ENCODE assay signal across 18 cellular contexts in the genomic region with DNA sequence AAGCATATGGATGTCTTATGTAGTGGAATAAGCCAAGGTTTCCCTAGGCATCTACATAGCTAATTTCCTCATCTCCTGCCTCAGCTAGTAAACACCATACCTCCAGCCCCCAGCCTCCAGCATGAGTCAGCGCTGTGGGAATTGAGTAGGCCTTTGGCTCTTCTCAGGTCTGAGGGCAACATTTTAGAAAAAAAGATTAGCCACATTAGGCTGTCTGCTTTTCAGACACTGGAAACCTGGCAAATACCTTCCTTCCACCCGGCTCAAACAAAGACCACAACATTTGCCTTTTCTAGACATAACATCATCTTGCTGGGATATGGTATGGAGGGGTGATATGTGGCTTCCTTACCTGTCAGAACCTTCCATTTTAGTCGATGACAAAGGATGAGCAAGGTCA. TPM values are rescaled to one million over a fixed set of nuclear protein-coding genes. Genes with fewer than 3 reads are reported as not detected.
DNase-seq lines count a peak whose midpoint lies in the region; ATAC-seq, FAIRE-seq and TF ChIP-seq lines count a peak whose summit lies in the region.
"Had no signal": no experiment of that assay in that cellular context is flagged by ENCODE, and none has a peak within 500 bp of the region (broad histone marks: within the 10 kb centered on the region; RNA-seq: fewer than 3 reads in every experiment).

No MANE protein-coding gene starts in this region.

- FAIRE-seq in urothelium cell line (lab: Jason Lieb, UNC), result no peak
- FAIRE-seq: H1 had no signal

- POLR2A ChIA-PET in OCI-LY7 (lab: Charles Lee), result interaction anchor here (0.6 to 1.9 kb wide), 2 partner anchors 25 to 35 kb away, joined by 3 to 6 read pairs; no protein-coding TSS in a partner anchor

- H3K4me2 ChIP-seq in OCI-LY7 (ENCODE audit: low read length), result no peak overlapping the region

- no TSS peak for BruUV-seq in OCI-LY7 (replicated peaks; lab: Mats Ljungman, UMichigan)

- peak overlapping the region; percentile 47; the same call in 1 of the 2 replicates for H2AFZ ChIP-seq in OCI-LY7 (ENCODE audit: low read length)

- H3K9me2 ChIP-seq in OCI-LY7 (ENCODE audit: insufficient read depth, low read length), result no peaks in the 10 kb centered on the region

- intact Hi-C loops in OCI-LY7 (cut with micrococcal nuclease; ENCODE audit: unreplicated experiment), result no loop called here

- H3K79me2 ChIP-seq in OCI-LY7 (ENCODE audit: insufficient read depth, low read depth, low read length), result no peaks in the 10 kb centered on the region

- in situ Hi-C loops in GM13976 (cut with MboI; ENCODE audit: low sequenced_read_pairs, unreplicated experiment), result no loop called here

- H4K20me1 ChIP-seq in OCI-LY7 (ENCODE audit: insufficient read depth, low read length), result no peaks in the 10 kb centered on the region

- H3K4me3 ChIP-seq in OCI-LY7 (ENCODE audit: low read depth, low read length, poor library complexity, severe bottlenecking), result no peak overlapping the region
- no peak overlapping the region for H3K4me3 ChIP-seq in fibroblast of villous mesenchyme (ENCODE audit: low read depth, low read length)
- H3K4me3 ChIP-seq: left ventricle myocardium inferior had no signal

- DNase-seq in stimulated activated CD4-positive, alpha-beta T cell treated with anti-CD3 and anti-CD28 coated beads, Interleukin-1b, Interleukin-23, amount 100 ng/mL, for 48 hours, result peak; percentile 3
- no peak for DNase-seq in stimulated activated CD4-positive, alpha-beta T cell treated with anti-CD3 and anti-CD28 coated beads, Interleukin-4, amount 100 ng/mL, for 24 hours
- DNase-seq in OCI-LY7 (ENCODE audit: low spot score) (no peak), fibroblast of villous mesenchyme (ENCODE audit: low read depth) (peak; percentile 7), urothelium cell line (ENCODE audit: low spot score) (peak; percentile 15), cerebellar cortex (ENCODE audit: low spot score) (no peak), GM13976 (ENCODE audit: low spot score) (no peak)
- DNase-seq: activated CD4-positive, CD25-positive, alpha-beta regulatory T cell treated with anti-CD3 and anti-CD28 coated beads, Interleukin-2, amount 50 U/mL, for 72 hours; activated naive CD4-positive, alpha-beta T cell treated with anti-CD3 and anti-CD28 coated beads, Interleukin-2, amount 50 U/mL, for 16 hours; activated T-cell treated with anti-CD3 and anti-CD28 coated beads for 4 hours; left ventricle myocardium inferior; MM.1S; naive thymus-derived CD4-positive, alpha-beta T cell; NCI-H2081; substantia nigra had no signal

- no peak overlapping the region for H3K27ac ChIP-seq in OCI-LY7 (ENCODE audit: low read depth, low read length, poor library complexity, severe bottlenecking)
- H3K27ac ChIP-seq: left ventricle myocardium inferior had no signal

- peaks cover 14% of the 10 kb centered on the region for H3K36me3 ChIP-seq in OCI-LY7 (ENCODE audit: insufficient read depth, low read length)
- H3K36me3 ChIP-seq: left ventricle myocardium inferior had no signal

- CTCF ChIA-PET in OCI-LY7 (lab: Charles Lee; ENCODE audit: unreplicated experiment), result no interaction called here

- ATAC-seq in GM21717 (IDR thresholded peaks at IDR 0.05; ENCODE audit: unreplicated experiment), result no peak
- ATAC-seq: naive thymus-derived CD4-positive, alpha-beta T cell had no signal

- H3K4me1 ChIP-seq in OCI-LY7 (ENCODE audit: insufficient read depth, low read length, poor library complexity, severe bottlenecking), result peaks cover 8% of the 10 kb centered on the region
- H3K4me1 ChIP-seq: left ventricle myocardium inferior had no signal

- H3K9me3 ChIP-seq in OCI-LY7 (ENCODE audit: low read length), result peaks cover 47% of the 10 kb centered on the region

- TF ChIP-seq CTCF in OCI-LY7 (conservative IDR thresholded peaks at IDR 0.05; ENCODE audit: low read length) (no peak), fibroblast of villous mesenchyme (IDR thresholded peaks at IDR 0.05; ENCODE audit: insufficient read depth, low read depth, low read length) (no peak), GM13976 (IDR thresholded peaks at IDR 0.05; ENCODE audit: borderline replicate concordance, control extremely low read depth, extremely low read depth, insufficient read depth, missing control alignments) (no peak)

RNA-seq across cellular contexts. Expression of a gene that starts 6.1 kb away (rescaled TPM):
- total RNA-seq in OCI-LY7 (2014; rRNA removed; shearing (Covaris generic)), result 0.82 and 1.8 TPM in 2 replicates
- total RNA-seq in OCI-LY7 (2022) (4.1 and 5.8 TPM in 2 replicates), fibroblast of villous mesenchyme (not detected in 2 replicates)
- total RNA-seq: H1; left ventricle myocardium inferior; naive thymus-derived CD4-positive, alpha-beta T cell; posterior vena cava had no signal

Comparison
In these comparisons a context has a peak if more than half of its experiments do, and no peak if none do; other contexts are left out.
1. DNase-seq: peak in stimulated activated CD4-positive, alpha-beta T cell treated with anti-CD3 and anti-CD28 coated beads, Interleukin-1b, Interleukin-23, amount 100 ng/mL, for 48 hours (single experiment), fibroblast of villous mesenchyme (single experiment) and urothelium cell line (single experiment); none in stimulated activated CD4-positive, alpha-beta T cell treated with anti-CD3 and anti-CD28 coated beads, Interleukin-4, amount 100 ng/mL, for 24 hours (single experiment), OCI-LY7 (single experiment), cerebellar cortex (single experiment) and GM13976 (single experiment).